8 cellular contexts compared by ENCODE assay signal in the genomic region with DNA sequence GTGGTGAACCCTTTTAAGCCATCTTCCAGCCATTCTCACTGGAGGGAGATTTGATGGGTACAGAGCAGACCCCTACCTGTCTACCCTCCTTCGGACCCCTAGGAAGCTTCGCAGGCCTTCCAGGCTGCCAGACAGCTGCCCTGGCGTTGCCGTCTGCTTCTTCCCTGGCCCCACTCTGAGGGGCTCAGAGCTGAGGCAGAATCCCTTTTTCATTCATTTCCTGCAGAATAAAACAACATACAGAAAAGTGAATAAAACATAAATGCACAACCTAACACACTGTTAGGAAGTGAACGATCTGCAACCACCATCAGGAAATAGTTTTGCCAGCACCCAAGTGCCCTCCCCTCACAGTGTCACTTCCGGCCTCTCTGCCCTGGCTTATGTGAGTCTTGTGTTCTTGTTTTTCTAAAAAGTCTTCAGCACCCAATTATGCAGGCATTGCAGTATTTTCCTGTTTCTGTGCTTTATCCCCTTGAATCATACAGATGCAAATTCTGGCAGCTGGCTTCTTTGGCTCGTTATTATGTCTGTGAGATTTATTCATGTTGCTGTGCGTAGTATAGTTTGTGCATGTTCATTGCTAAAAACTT. TPM values are rescaled to one million over a fixed set of nuclear protein-coding genes. Genes with fewer than 3 reads are reported as not detected.
A peak's percentile ranks its signal among the peaks of the same experiment; 100 is the strongest.
DNase-seq lines count a peak whose midpoint lies in the region; TF ChIP-seq lines count a peak whose summit lies in the region.

No MANE protein-coding gene starts in this region.

- DNase-seq in OCI-LY7 (ENCODE audit: low spot score) (peak; percentile 82), right atrium auricular region (ENCODE audit: low spot score) (peak; percentile 78), NCI-H69 (lab: John Stamatoyannopoulos, UW) (no peak), GM13977 (ENCODE audit: low spot score) (no peak), glomerular visceral epithelial cell (ENCODE audit: extremely low spot score) (no peak)
- DNase-seq in activated gamma-delta T cell treated with anti-CD3 and anti-CD28 coated beads, Interleukin-2, amount 50 U/mL, for 16 hours (ENCODE audit: low read depth): peak; percentile 54
- DNase-seq in stimulated activated CD4-positive, alpha-beta T cell treated with anti-CD3 and anti-CD28 coated beads, Interleukin-15, amount 100 ng/mL, for 1 hour (ENCODE audit: low read depth in 1 of 2, low spot score in 1 of 2): peak; percentile 32 to 33

- H3K9me3 ChIP-seq in BLaER1: peaks cover 7% of the 10 kb centered on the region; the same call in 1 of the 2 replicates
- no peaks in the 10 kb centered on the region for H3K9me3 ChIP-seq in OCI-LY7 (ENCODE audit: low read length)
- no peaks in the 10 kb centered on the region for H3K9me3 ChIP-seq in right atrium auricular region

- H3K4me3 ChIP-seq in BLaER1: peak overlapping the region; percentile 20
- peak overlapping the region; percentile 56 for H3K4me3 ChIP-seq in OCI-LY7 (ENCODE audit: low read depth, low read length, poor library complexity, severe bottlenecking)
- H3K4me3 ChIP-seq in right atrium auricular region: peak overlapping the region in 1 of 2 donors; percentile 23

- intact Hi-C loops in OCI-LY7 (cut with micrococcal nuclease; ENCODE audit: unreplicated experiment): loop anchor here (5.0 kb wide), 1 partner anchor 94 kb away; no protein-coding TSS in a partner anchor

- H3K4me2 ChIP-seq in BLaER1: peak overlapping the region; percentile 96
- H3K4me2 ChIP-seq in OCI-LY7 (ENCODE audit: low read length): peak overlapping the region; percentile 81

- peak overlapping the region; percentile 87 for H2AFZ ChIP-seq in OCI-LY7 (ENCODE audit: low read length)

- peaks cover 14% of the 10 kb centered on the region for H3K36me3 ChIP-seq in BLaER1
- no peaks in the 10 kb centered on the region for H3K36me3 ChIP-seq in OCI-LY7 (ENCODE audit: insufficient read depth, low read length)
- peaks cover 14% of the 10 kb centered on the region for H3K36me3 ChIP-seq in right atrium auricular region

- TF ChIP-seq CTCF in OCI-LY7 (conservative IDR thresholded peaks at IDR 0.05; ENCODE audit: low read length) (no peak), right atrium auricular region (IDR thresholded peaks at IDR 0.05) (no peak), GM13977 (IDR thresholded peaks at IDR 0.05; ENCODE audit: extremely low read depth, insufficient read depth, missing control alignments) (no peak)

- H3K27ac ChIP-seq in BLaER1 (peak overlapping the region; percentile 70), OCI-LY7 (ENCODE audit: low read depth, low read length, poor library complexity, severe bottlenecking) (peak overlapping the region; percentile 70), right atrium auricular region (peak overlapping the region; percentile 34 to 44)

- H3K9me2 ChIP-seq in OCI-LY7 (ENCODE audit: insufficient read depth, low read length): no peaks in the 10 kb centered on the region

- H3K27me3 ChIP-seq in BLaER1: peaks cover 5% of the 10 kb centered on the region; the same call in 1 of the 2 replicates
- no peaks in the 10 kb centered on the region for H3K27me3 ChIP-seq in right atrium auricular region

- POLR2A ChIA-PET in OCI-LY7 (lab: Charles Lee): interaction anchor here (0.8 to 2.6 kb wide), 4 partner anchors 9 to 52 kb away, joined by 3 to 13 read pairs (median 4); no protein-coding TSS in a partner anchor

- BruUV-seq in OCI-LY7 (replicated peaks; lab: Mats Ljungman, UMichigan): no TSS peak

- H3K79me2 ChIP-seq in OCI-LY7 (ENCODE audit: insufficient read depth, low read depth, low read length): no peaks in the 10 kb centered on the region

- H3K4me1 ChIP-seq in BLaER1 (peaks cover 68% of the 10 kb centered on the region), OCI-LY7 (ENCODE audit: insufficient read depth, low read length, poor library complexity, severe bottlenecking) (peaks cover 54% of the 10 kb centered on the region), right atrium auricular region (peaks cover 0 to 29% of the 10 kb centered on the region in 2 donors)

- H4K20me1 ChIP-seq in BLaER1 (peaks cover 36% of the 10 kb centered on the region), OCI-LY7 (ENCODE audit: insufficient read depth, low read length) (no peaks in the 10 kb centered on the region; the same call in 1 of the 2 replicates)

- CTCF ChIA-PET in OCI-LY7 (lab: Charles Lee; ENCODE audit: unreplicated experiment): no interaction called here

- H3K9ac ChIP-seq in BLaER1: peak overlapping the region; percentile 25; the same call in 1 of the 2 replicates

- in situ Hi-C loops in GM13977 (cut with MboI; ENCODE audit: low pct_unique_long_range_greater_than_20kb, low sequenced_read_pairs, unreplicated experiment): no loop called here

RNA-seq across cellular contexts. Expression of gene ADD1, which starts 5.6 kb away (rescaled TPM):
- 77.1 and 85.3 TPM in 2 replicates for total RNA-seq in OCI-LY7 (2014; rRNA removed; shearing (Covaris generic))
- total RNA-seq in OCI-LY7 (2022) (108 TPM in 2 replicates), right atrium auricular region (100 to 1,000 TPM; 171 to 196 TPM)

RNA-seq across cellular contexts. Expression of gene SH3BP2, which starts 45.1 kb away (rescaled TPM):
- total RNA-seq in OCI-LY7 (2014; rRNA removed; shearing (Covaris generic)): 6.9 and 10.9 TPM in 2 replicates
- total RNA-seq in OCI-LY7 (2022): 23.8 and 31.6 TPM in 2 replicates
- 10 to 100 TPM; 20.1 to 25.2 TPM for total RNA-seq in right atrium auricular region

Comparison
In these comparisons a context has a peak if more than half of its experiments do, and no peak if none do; other contexts are left out.
1. DNase-seq: peak in OCI-LY7 (single experiment), activated gamma-delta T cell treated with anti-CD3 and anti-CD28 coated beads, Interleukin-2, amount 50 U/mL, for 16 hours (single experiment), right atrium auricular region (single experiment) and stimulated activated CD4-positive, alpha-beta T cell treated with anti-CD3 and anti-CD28 coated beads, Interleukin-15, amount 100 ng/mL, for 1 hour (2 of 2); none in NCI-H69 (single experiment), GM13977 (single experiment) and glomerular visceral epithelial cell (single experiment).
2. Peak in every context shown above with its lines, with median percentiles within 50 percentile points of each other: H3K27ac ChIP-seq.